ENCODE assay signal across 11 cellular contexts in genomic region chr2:85536479-85536878, GRCh38.
DNase-seq lines count a peak whose midpoint lies in the region; TF ChIP-seq lines count a peak whose summit lies in the region.
"Had no signal": no experiment of that assay in that cellular context is flagged by ENCODE, and none has a peak within 500 bp of the region (broad histone marks: within the 10 kb centered on the region; RNA-seq: fewer than 3 reads in every experiment).

No MANE protein-coding gene starts in this region.

- H3K4me3 Mint-ChIP-seq in nephron progenitor cell, result peak overlapping the region; percentile 99

- peaks cover 16% of the 10 kb centered on the region for H3K36me3 ChIP-seq in Loucy (ENCODE audit: insufficient read depth, low read length)

- H3K27ac Mint-ChIP-seq in nephron progenitor cell, result peak overlapping the region; percentile 82

- peaks cover 4% of the 10 kb centered on the region for H3K27me3 ChIP-seq in Loucy (ENCODE audit: insufficient read depth, low read length, poor library complexity, severe bottlenecking)
- H3K27me3 ChIP-seq: SJCRH30 had no signal

- H3K9me2 ChIP-seq in Loucy (replicated peaks; ENCODE audit: low read depth, low read length), result no peaks in the 10 kb centered on the region

- peaks cover 24% of the 10 kb centered on the region for H4K20me1 ChIP-seq in Loucy (ENCODE audit: insufficient read depth, low read length, poor library complexity, severe bottlenecking)

- H3K4me2 ChIP-seq in Loucy (ENCODE audit: low read depth, low read length, poor library complexity, severe bottlenecking), result peak overlapping the region; percentile 97

- H3K79me2 ChIP-seq in Loucy (ENCODE audit: insufficient read depth, low read length), result peaks cover 57% of the 10 kb centered on the region

- no peaks in the 10 kb centered on the region for H3K9me3 ChIP-seq in Loucy (ENCODE audit: insufficient read depth, low read depth, low read length)
- H3K9me3 ChIP-seq: SJCRH30 had no signal

- H2AFZ ChIP-seq in Loucy (ENCODE audit: low read length), result no peak overlapping the region

- TF ChIP-seq CTCF in AG10803 (conservative IDR thresholded peaks at IDR 0.05; ENCODE audit: low read length) (no peak), Loucy (conservative IDR thresholded peaks at IDR 0.05; ENCODE audit: low read length) (no peak), nephron progenitor cell (IDR thresholded peaks at IDR 0.05) (no peak)

- H3F3A ChIP-seq in Loucy (ENCODE audit: low read depth), result no peaks in the 10 kb centered on the region

- H3K4me1 Mint-ChIP-seq in nephron progenitor cell, result peaks cover 42% of the 10 kb centered on the region

- peak; percentile 71 for DNase-seq in AG10803 (ENCODE audit: low read depth)
- peak in 1 of 61 donors; percentile 5 for DNase-seq in caudate nucleus (lab: John Stamatoyannopoulos, UW)
- DNase-seq in nephron progenitor cell, result no peak
- no peak for DNase-seq in AML-193 (lab: John Stamatoyannopoulos, UW)
- no peak for DNase-seq in GDM1 (lab: John Stamatoyannopoulos, UW)
- DNase-seq in activated gamma-delta T cell (lab: John Stamatoyannopoulos, UW), result no peak
- DNase-seq in effector CD8-positive, alpha-beta T cell (lab: John Stamatoyannopoulos, UW), result no peak
- DNase-seq: activated effector memory CD4-positive, alpha-beta T cell treated with anti-CD3 and anti-CD28 coated beads, Interleukin-2, amount 50 U/mL, for 16 hours; immature natural killer cell had no signal

- H3K27ac ChIP-seq in caudate nucleus (ENCODE audit: low read depth, low read length), result peak overlapping the region; percentile 100

- H3K36me3 Mint-ChIP-seq in nephron progenitor cell (ENCODE audit: low read depth), result peaks cover 20% of the 10 kb centered on the region

- H3K9me3 Mint-ChIP-seq in nephron progenitor cell, result no peaks in the 10 kb centered on the region
- H3K9me3 Mint-ChIP-seq: immature natural killer cell had no signal

- H3K4me3 ChIP-seq in AG10803 (ENCODE audit: low read length) (no peak overlapping the region), Loucy (ENCODE audit: low read length, poor library complexity, severe bottlenecking) (peak overlapping the region; percentile 93)

- H3K27me3 Mint-ChIP-seq in nephron progenitor cell (ENCODE audit: low read depth, poor library complexity), result peaks cover 4% of the 10 kb centered on the region

- H3K4me1 ChIP-seq in Loucy (ENCODE audit: insufficient read depth, low read length, poor library complexity, severe bottlenecking), result peaks cover 37% of the 10 kb centered on the region

- H3K9ac ChIP-seq in Loucy (ENCODE audit: low read depth, low read length, poor library complexity, severe bottlenecking), result peak overlapping the region; percentile 100
